9 cellular contexts compared by ENCODE assay signal in the genomic region with DNA sequence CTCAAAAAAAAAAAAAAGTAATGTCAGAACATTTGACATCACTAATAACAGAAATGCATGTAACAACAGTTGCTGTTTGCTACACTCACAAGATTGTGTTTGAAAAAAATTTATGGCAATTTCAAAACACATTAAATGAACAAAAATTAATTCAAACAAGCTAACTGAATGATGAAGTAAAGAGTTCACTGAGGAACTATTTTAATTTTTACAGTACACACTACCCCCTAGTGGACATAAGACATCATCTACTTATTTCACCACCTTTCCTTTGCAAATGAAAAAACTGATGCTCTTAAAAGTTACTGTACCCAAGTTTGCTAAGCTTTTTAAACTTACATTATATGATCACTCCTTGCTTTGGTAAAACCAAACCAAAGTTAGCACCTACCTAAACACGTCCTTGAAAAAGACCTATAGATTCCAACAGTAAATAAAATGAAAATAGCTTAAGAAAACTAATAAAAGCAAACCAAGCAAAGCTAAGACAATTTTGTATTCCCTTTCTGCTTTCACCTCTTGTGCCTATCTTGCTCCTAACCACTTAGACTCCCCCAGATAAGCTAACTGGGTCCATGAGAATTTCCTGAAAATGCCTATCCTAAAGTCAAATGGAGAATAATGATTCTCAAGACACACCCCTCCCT. TPM values are rescaled to one million over a fixed set of nuclear protein-coding genes. Genes with fewer than 3 reads are reported as not detected.
DNase-seq lines count a peak whose midpoint lies in the region; ATAC-seq and TF ChIP-seq lines count a peak whose summit lies in the region.
"Had no signal": no experiment of that assay in that cellular context is flagged by ENCODE, and none has a peak within 500 bp of the region (broad histone marks: within the 10 kb centered on the region; RNA-seq: fewer than 3 reads in every experiment).

No MANE protein-coding gene starts in this region.

- H3K9me3 ChIP-seq in A673 (ENCODE audit: low read depth, low read length, poor library complexity, severe bottlenecking) (no peaks in the 10 kb centered on the region), hepatocyte (ENCODE audit: low read depth) (no peaks in the 10 kb centered on the region), testis (no peaks in the 10 kb centered on the region)

- H3K4me2 ChIP-seq in hepatocyte, result no peak overlapping the region

- CTCF ChIA-PET in A673 (lab: Charles Lee), result interaction anchor here (0.6 to 1.3 kb wide), 9 partner anchors 11 to 775 kb away, joined by 3 to 13 read pairs (median 4); no protein-coding TSS in a partner anchor

- intact Hi-C loops in A673 (cut with micrococcal nuclease; ENCODE audit: unreplicated experiment) (loop anchor here (10.0 kb wide), 1 partner anchor 685 kb away; no protein-coding TSS in a partner anchor), testis (cut with DNase I; ENCODE audit: low total_unique reads) (loop anchor here (10.0 kb wide), 1 partner anchor 425 kb away; no protein-coding TSS in a partner anchor)

- H3K79me2 ChIP-seq in hepatocyte, result peaks cover 97% of the 10 kb centered on the region

- H3K36me3 ChIP-seq in A673 (ENCODE audit: insufficient read depth, low read length, poor library complexity, severe bottlenecking) (no peaks in the 10 kb centered on the region), hepatocyte (replicated peaks; ENCODE audit: insufficient read depth, low read depth) (no peaks in the 10 kb centered on the region), testis (ENCODE audit: low read depth, missing control alignments) (no peaks in the 10 kb centered on the region)

- 14% methylated on average over 1 of the region's 1 CpG for WGBS in hepatocyte (ENCODE audit: low lambda C conversion rate, missing lambda C conversion rate)
- 54 to 67% methylated on average over 1 of the region's 1 CpG for WGBS in testis, 2 donors

- no peak for TF ChIP-seq POLR2A in testis (IDR thresholded peaks at IDR 0.05)

- H3K9me2 ChIP-seq in hepatocyte (replicated peaks; ENCODE audit: insufficient read depth), result no peaks in the 10 kb centered on the region

- no TSS peak for BruUV-seq in A673 (replicated peaks; lab: Mats Ljungman, UMichigan)

- POLR2A ChIA-PET in A673 (lab: Charles Lee; ENCODE audit: low non-redundant PET), result interaction anchor here (0.6 kb wide), 1 partner anchor 218 kb away, joined by 3 read pairs; no protein-coding TSS in a partner anchor

- no peak overlapping the region for H2AFZ ChIP-seq in hepatocyte

- H3K27me3 ChIP-seq in A673 (replicated peaks; ENCODE audit: insufficient read depth, low read depth, low read length, poor library complexity) (no peaks in the 10 kb centered on the region), hepatocyte (no peaks in the 10 kb centered on the region), testis (no peaks in the 10 kb centered on the region)

- H4K20me1 ChIP-seq in hepatocyte (ENCODE audit: insufficient read depth, poor library complexity, severe bottlenecking), result peaks cover 45% of the 10 kb centered on the region

- H3K27ac ChIP-seq in A673 (ENCODE audit: low read depth, low read length, poor library complexity, severe bottlenecking) (no peak overlapping the region), hepatocyte (no peak overlapping the region), testis (no peak overlapping the region)
- H3K27ac ChIP-seq: epithelial cell of prostate had no signal

- ATAC-seq in GM18907 (IDR thresholded peaks at IDR 0.05; ENCODE audit: unreplicated experiment), result no peak

- peak; percentile 78 for DNase-seq in A673 (ENCODE audit: low spot score)
- DNase-seq in GM12864 (ENCODE audit: low read depth), result no peak
- peak; percentile 9 for DNase-seq in NCI-H1694 (lab: John Stamatoyannopoulos, UW)
- DNase-seq in amniotic epithelial cell (ENCODE audit: low read depth), result peak; percentile 70
- DNase-seq in hepatocyte (ENCODE audit: low spot score), result peak; percentile 54
- no peak for DNase-seq in testis
- no peak for DNase-seq in activated CD4-positive, alpha-beta T cell treated with anti-CD3 and anti-CD28 coated beads for 48 hours

- H3K4me3 ChIP-seq in A673 (ENCODE audit: low read depth, low read length, poor library complexity, severe bottlenecking) (no peak overlapping the region), GM12864 (ENCODE audit: low read depth, low read length) (no peak overlapping the region), hepatocyte (no peak overlapping the region), testis (no peak overlapping the region)

- H3K4me1 ChIP-seq in A673 (ENCODE audit: insufficient read depth, low read length, poor library complexity, severe bottlenecking) (peaks cover 73% of the 10 kb centered on the region), hepatocyte (ENCODE audit: insufficient read depth) (no peaks in the 10 kb centered on the region), testis (peaks cover 27% of the 10 kb centered on the region)

- TF ChIP-seq CTCF in A673 (conservative IDR thresholded peaks at IDR 0.05; ENCODE audit: low read depth, low read length) (peak; percentile 66), GM12864 (IDR thresholded peaks at IDR 0.05; ENCODE audit: low read depth, low read length, missing control alignments) (peak; percentile 39), hepatocyte (IDR thresholded peaks at IDR 0.05; ENCODE audit: poor library complexity) (peak; percentile 71), testis (IDR thresholded peaks at IDR 0.05) (peak in 2 of 3 experiments; percentile 48 to 77)

RNA-seq across cellular contexts. Expression of gene UBE2N, which starts 22.2 kb away (rescaled TPM):
- 164 and 177 TPM in 2 replicates for total RNA-seq in A673 (2021)
- total RNA-seq in hepatocyte, result 50.9 and 59.1 TPM in 2 replicates
- 121 and 131 TPM in 2 replicates for polyA plus RNA-seq in hepatocyte
- total RNA-seq in testis, result 100 to 1,000 TPM in 1 of 2 donors, 10 to 100 TPM in 1; 99.4 to 181 TPM
- 368 TPM for polyA plus RNA-seq in testis (ENCODE audit: insufficient read depth, low read depth, low replicate concordance)

RNA-seq across cellular contexts. Expression of gene NUDT4, which starts 41.8 kb away (rescaled TPM):
- total RNA-seq in A673 (2021), result 79.6 and 93.8 TPM in 2 replicates
- total RNA-seq in hepatocyte, result 243 and 265 TPM in 2 replicates
- 123 and 151 TPM in 2 replicates for polyA plus RNA-seq in hepatocyte
- 10 to 100 TPM; 40.5 to 42.6 TPM for total RNA-seq in testis
- 78.0 TPM for polyA plus RNA-seq in testis (ENCODE audit: insufficient read depth, low read depth, low replicate concordance)

RNA-seq across cellular contexts. Expression of gene MRPL42, which starts 47.8 kb away (rescaled TPM):
- total RNA-seq in A673 (2021) (179 and 196 TPM in 2 replicates), hepatocyte (111 and 112 TPM in 2 replicates), testis (10 to 100 TPM; 38.8 to 39.6 TPM)
- polyA plus RNA-seq in hepatocyte (63.3 and 74.9 TPM in 2 replicates), testis (ENCODE audit: insufficient read depth, low read depth, low replicate concordance) (93.5 TPM)

Comparison
In these comparisons a context has a peak if more than half of its experiments do, and no peak if none do; other contexts are left out.
1. DNase-seq: peak in A673 (single experiment), NCI-H1694 (single experiment), amniotic epithelial cell (single experiment) and hepatocyte (single experiment); none in GM12864 (single experiment), testis (single experiment) and activated CD4-positive, alpha-beta T cell treated with anti-CD3 and anti-CD28 coated beads for 48 hours (single experiment).
2. Peak in every context shown above with its lines, with median percentiles within 50 percentile points of each other: CTCF ChIP-seq.